In the genomic region with DNA sequence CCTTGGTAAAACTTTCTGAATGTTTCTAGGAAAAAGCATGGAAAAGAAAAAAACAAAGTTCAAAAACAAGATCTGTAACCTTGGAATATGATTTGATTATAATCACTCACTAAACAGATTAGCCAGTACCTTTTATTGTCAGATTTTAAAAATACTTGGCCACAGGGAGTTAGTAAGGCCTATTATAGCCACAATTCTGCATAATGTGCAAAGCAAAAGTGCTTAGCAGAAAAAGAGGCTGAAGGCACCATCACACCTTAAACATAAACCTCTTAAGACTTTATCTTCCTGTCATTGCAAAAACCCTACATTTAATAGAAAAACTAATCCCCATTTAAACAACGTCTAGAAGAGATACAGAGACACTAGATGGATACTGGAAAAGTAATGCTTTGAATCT, we compare ENCODE assay signal across 16 cellular contexts. TPM values are rescaled to one million over a fixed set of nuclear protein-coding genes. Genes with fewer than 3 reads are reported as not detected.
DNase-seq lines count a peak whose midpoint lies in the region; ATAC-seq, FAIRE-seq and TF ChIP-seq lines count a peak whose summit lies in the region.
"Had no signal": no experiment of that assay in that cellular context is flagged by ENCODE, and none has a peak within 500 bp of the region (broad histone marks: within the 10 kb centered on the region; RNA-seq: fewer than 3 reads in every experiment).

No MANE protein-coding gene starts in this region.

- no peaks in the 10 kb centered on the region for H3K9me3 Mint-ChIP-seq in activated naive CD8-positive, alpha-beta T cell treated with anti-CD3 and anti-CD28 coated beads, Interleukin-2, amount 50 U/mL, for 24 hours
- H3K9me3 Mint-ChIP-seq in natural killer cell: no peaks in the 10 kb centered on the region
- H3K9me3 Mint-ChIP-seq: activated CD4-positive, alpha-beta T cell treated with anti-CD3 and anti-CD28 coated beads, Interleukin-2, amount 10 ng/mL, durations not matched to agents 7 days and 5 days; nephron progenitor cell had no signal

- no peak for DNase-seq in activated naive CD8-positive, alpha-beta T cell treated with anti-CD3 and anti-CD28 coated beads, Interleukin-2, amount 50 U/mL, for 24 hours
- DNase-seq in natural killer cell (no peak), left colon (no peak), D721Med (ENCODE audit: insufficient read length, low spot score) (no peak)
- DNase-seq: activated CD4-positive, alpha-beta T cell treated with anti-CD3 and anti-CD28 coated beads, Interleukin-2, amount 10 ng/mL, durations not matched to agents 7 days and 5 days; BE2C; DMS153; hypothalamus; NCI-H2081 treated with DMSO at 0.1 percent for 48 hours; NCI-H748 treated with DMSO at 0.1 percent for 48 hours; nephron progenitor cell; stimulated activated CD4-positive, alpha-beta T cell treated with anti-CD3 and anti-CD28 coated beads, Interleukin-2, amount 100 ng/mL, for 48 hours; upper lobe of right lung had no signal

- H3K36me3 Mint-ChIP-seq in activated naive CD8-positive, alpha-beta T cell treated with anti-CD3 and anti-CD28 coated beads, Interleukin-2, amount 50 U/mL, for 24 hours (ENCODE audit: low read depth): peaks cover 35% of the 10 kb centered on the region
- no peaks in the 10 kb centered on the region for H3K36me3 Mint-ChIP-seq in natural killer cell

- H3K27me3 Mint-ChIP-seq in activated naive CD8-positive, alpha-beta T cell treated with anti-CD3 and anti-CD28 coated beads, Interleukin-2, amount 50 U/mL, for 24 hours: no peaks in the 10 kb centered on the region
- no peaks in the 10 kb centered on the region for H3K27me3 Mint-ChIP-seq in natural killer cell (ENCODE audit: low read depth in 2 of 2)
- H3K27me3 Mint-ChIP-seq: activated CD4-positive, alpha-beta T cell treated with anti-CD3 and anti-CD28 coated beads, Interleukin-2, amount 10 ng/mL, durations not matched to agents 7 days and 5 days had no signal

- no peaks in the 10 kb centered on the region; the same call in none of the 2 replicates for H3K36me3 ChIP-seq in ACC112 (ENCODE audit: insufficient read depth, low read length)
- H3K36me3 ChIP-seq: upper lobe of right lung had no signal

- H2AFZ ChIP-seq in ACC112 (ENCODE audit: low read length, unreplicated experiment): no peak overlapping the region

- H3K4me3 Mint-ChIP-seq in activated naive CD8-positive, alpha-beta T cell treated with anti-CD3 and anti-CD28 coated beads, Interleukin-2, amount 50 U/mL, for 24 hours: no peak overlapping the region
- no peak overlapping the region for H3K4me3 Mint-ChIP-seq in natural killer cell
- H3K4me3 Mint-ChIP-seq: activated CD4-positive, alpha-beta T cell treated with anti-CD3 and anti-CD28 coated beads, Interleukin-2, amount 10 ng/mL, durations not matched to agents 7 days and 5 days; nephron progenitor cell had no signal

- H3K4me1 Mint-ChIP-seq in activated naive CD8-positive, alpha-beta T cell treated with anti-CD3 and anti-CD28 coated beads, Interleukin-2, amount 50 U/mL, for 24 hours: peaks cover 94% of the 10 kb centered on the region
- H3K4me1 Mint-ChIP-seq in natural killer cell: peaks cover 69 to 79% of the 10 kb centered on the region in 2 donors

- FAIRE-seq in D721Med (lab: Jason Lieb, UNC): no peak

- no peak overlapping the region for H3K4me3 ChIP-seq in ACC112 (ENCODE audit: low read depth, low read length)
- H3K4me3 ChIP-seq: upper lobe of right lung had no signal

- H3K79me2 ChIP-seq in ACC112 (ENCODE audit: control insufficient read depth, insufficient read depth, low read length, unreplicated experiment): peaks cover 97% of the 10 kb centered on the region

- intact Hi-C loops in natural killer cell (cut with micrococcal nuclease): no loop called here
- intact Hi-C loops in left colon (cut with DNase I, micrococcal nuclease): no loop called here

- H3K27ac ChIP-seq in ACC112 (ENCODE audit: low read depth, low read length): peak overlapping the region; percentile 86
- H3K27ac ChIP-seq: upper lobe of right lung had no signal

- H3K4me1 ChIP-seq in ACC112 (ENCODE audit: control insufficient read depth, insufficient read depth, low read length, unreplicated experiment): peaks cover 47% of the 10 kb centered on the region

- ATAC-seq in GM21515 (IDR thresholded peaks at IDR 0.05; ENCODE audit: unreplicated experiment) (peak; percentile 60), natural killer cell (no peak), left colon (no peak), GM21576 (IDR thresholded peaks at IDR 0.05; ENCODE audit: unreplicated experiment) (no peak)
- no peak for ATAC-seq in activated naive CD8-positive, alpha-beta T cell treated with anti-CD3 and anti-CD28 coated beads, Interleukin-2, amount 50 U/mL, for 24 hours

- peak overlapping the region; percentile 73 for H3K27ac Mint-ChIP-seq in activated naive CD8-positive, alpha-beta T cell treated with anti-CD3 and anti-CD28 coated beads, Interleukin-2, amount 50 U/mL, for 24 hours
- peak overlapping the region; percentile 1 to 34 for H3K27ac Mint-ChIP-seq in natural killer cell
- H3K27ac Mint-ChIP-seq: activated CD4-positive, alpha-beta T cell treated with anti-CD3 and anti-CD28 coated beads, Interleukin-2, amount 10 ng/mL, durations not matched to agents 7 days and 5 days; nephron progenitor cell had no signal

- H3K27me3 ChIP-seq in ACC112 (ENCODE audit: insufficient read depth, low read length): no peaks in the 10 kb centered on the region
- H3K27me3 ChIP-seq: BE2C, upper lobe of right lung had no signal

- TF ChIP-seq CTCF in natural killer cell (IDR thresholded peaks at IDR 0.05) (no peak), D721Med (IDR thresholded peaks at IDR 0.05; ENCODE audit: insufficient read depth, missing control alignments) (no peak)

RNA-seq across cellular contexts. Expression of gene CHSY1, which starts 41.8 kb away (rescaled TPM):
- total RNA-seq in natural killer cell (10 to 100 TPM; 21.1 to 32.5 (median 30.8) TPM), left colon (10 to 100 TPM; 10.6 to 11.7 TPM)
